Comparison of ENCODE assay signal across 17 cellular contexts in the genomic region with DNA sequence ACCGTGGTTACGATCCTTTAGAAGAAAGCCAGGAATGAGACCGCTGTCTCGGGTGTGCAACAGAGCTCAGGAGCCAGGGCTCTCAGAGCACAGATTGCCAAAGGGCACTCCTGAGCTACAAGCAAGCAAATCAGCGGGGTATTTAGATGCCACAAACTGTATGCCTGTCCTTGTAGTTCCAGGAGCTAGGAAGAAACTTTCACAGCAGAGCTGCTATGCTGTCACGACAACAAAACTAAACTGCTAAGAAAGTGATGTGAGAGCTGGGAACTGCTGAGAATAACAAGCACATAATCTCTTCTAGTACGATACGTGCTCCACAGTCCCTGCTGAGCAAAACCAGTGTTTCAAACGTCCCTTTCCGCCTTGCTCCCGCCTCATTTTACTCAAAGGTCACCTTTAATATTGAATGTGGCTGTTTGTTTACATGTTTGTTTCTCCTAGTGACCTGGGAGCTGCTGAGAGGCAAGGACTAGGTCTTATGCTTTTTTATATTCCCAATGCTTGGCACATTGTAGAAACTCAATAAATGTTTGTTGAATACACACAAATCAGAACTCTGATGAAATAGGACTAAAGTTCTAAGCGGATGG. TPM values are rescaled to one million over a fixed set of nuclear protein-coding genes. Genes with fewer than 3 reads are reported as not detected.
A peak's percentile ranks its signal among the peaks of the same experiment; 100 is the strongest.
DNase-seq lines count a peak whose midpoint lies in the region; ATAC-seq, FAIRE-seq and TF ChIP-seq lines count a peak whose summit lies in the region.
"Had no signal": no experiment of that assay in that cellular context is flagged by ENCODE, and none has a peak within 500 bp of the region (broad histone marks: within the 10 kb centered on the region; RNA-seq: fewer than 3 reads in every experiment).

No MANE protein-coding gene starts in this region.

- TF ChIP-seq POLR2A in A549 (IDR thresholded peaks at IDR 0.05; ENCODE audit: low read length): no peak
- no peak for TF ChIP-seq POLR2A in gastroesophageal sphincter (IDR thresholded peaks at IDR 0.05)

- no peak overlapping the region for H3K27ac Mint-ChIP-seq in WTC11
- no peak overlapping the region for H3K27ac Mint-ChIP-seq in activated CD8-positive, alpha-beta memory T cell treated with anti-CD3 and anti-CD28 coated beads, Interleukin-2, amount 10 ng/mL, durations not matched to agents 7 days and 5 days
- H3K27ac Mint-ChIP-seq: immature natural killer cell; natural killer cell treated with Interleukin-12 subunit alpha and Interleukin-12 subunit beta and Interleukin-15 and Interleukin-18, amount 100 ng/mL, for 72 hours had no signal

- peaks cover 7% of the 10 kb centered on the region for H3K79me2 ChIP-seq in parathyroid adenoma

- H3K9ac ChIP-seq in parathyroid adenoma: no peak overlapping the region

- CTCF ChIA-PET in A549 (lab: Yijun Ruan, JAX) (interaction anchor here (0.8 to 3.6 kb wide), 3 partner anchors 12 to 570 kb away, joined by 3 to 17 read pairs (median 3); no protein-coding TSS in a partner anchor), WTC11 (lab: Charles Lee) (interaction anchor here (1.0 kb wide), 1 partner anchor 11 kb away, joined by 5 read pairs; no protein-coding TSS in a partner anchor)
- CTCF ChIA-PET in activated CD8-positive, alpha-beta memory T cell treated with anti-CD3 and anti-CD28 coated beads, Interleukin-2, amount 10 ng/mL, durations not matched to agents 7 days and 5 days (lab: Charles Lee): no interaction called here

- WGBS in A549 (ENCODE audit: missing lambda C conversion rate): 28% methylated on average over 12 of the region's 12 CpGs
- WGBS in gastroesophageal sphincter (ENCODE audit: low coverage in 1 of 2), 2 donors: 29 to 33% methylated on average over 10 to 12 of the region's 12 CpGs

- H3K4me1 Mint-ChIP-seq in WTC11: peaks cover 9% of the 10 kb centered on the region; the same call in 1 of the 2 replicates
- H3K4me1 Mint-ChIP-seq in activated CD8-positive, alpha-beta memory T cell treated with anti-CD3 and anti-CD28 coated beads, Interleukin-2, amount 10 ng/mL, durations not matched to agents 7 days and 5 days: no peaks in the 10 kb centered on the region

- DNase-seq in A549 (ENCODE audit: low read depth in 1 of 2, low spot score in 1 of 2): peak in 1 of 2 experiments; percentile 14
- no peak for DNase-seq in WTC11 (ENCODE audit: low spot score)
- DNase-seq in kidney tubule cell (ENCODE audit: low spot score): no peak
- DNase-seq in DMS79 (lab: John Stamatoyannopoulos, UW): no peak
- no peak for DNase-seq in activated CD8-positive, alpha-beta memory T cell treated with anti-CD3 and anti-CD28 coated beads, Interleukin-2, amount 10 ng/mL, durations not matched to agents 7 days and 5 days
- DNase-seq in mucosa of gallbladder (ENCODE audit: low spot score): no peak
- DNase-seq: activated naive CD4-positive, alpha-beta T cell treated with Interleukin-2 at 50 U/mL for 16 hours; cerebellar nuclear complex; foreskin keratinocyte; immature natural killer cell; NCI-H2081; NCI-H748 treated with DMSO at 0.1 percent for 48 hours; SHP77 had no signal

- H3K27me3 ChIP-seq in gastroesophageal sphincter (no peaks in the 10 kb centered on the region), parathyroid adenoma (ENCODE audit: control insufficient read depth, insufficient read depth, low read length) (no peaks in the 10 kb centered on the region)
- H3K27me3 ChIP-seq: foreskin keratinocyte, tibial nerve had no signal

- peak overlapping the region; percentile 79 for H3K4me2 ChIP-seq in A549
- H3K4me2 ChIP-seq in parathyroid adenoma (ENCODE audit: low read length): peak overlapping the region; percentile 44

- no peak for FAIRE-seq in A549 (lab: Jason Lieb, UNC)

- peak overlapping the region; percentile 41 to 73 for H3K27ac ChIP-seq in A549
- H3K27ac ChIP-seq in gastroesophageal sphincter: peak overlapping the region in 3 of 4 donors; percentile 57 to 69 (median 59)
- peak overlapping the region; percentile 98 for H3K27ac ChIP-seq in parathyroid adenoma
- H3K27ac ChIP-seq: foreskin keratinocyte had no signal

- POLR2A ChIA-PET in A549 (lab: Yijun Ruan, JAX): no interaction called here
- POLR2A ChIA-PET in WTC11 (lab: Charles Lee): no interaction called here

- ATAC-seq in A549: peak; percentile 86
- peak; percentile 64 for ATAC-seq in WTC11
- ATAC-seq in gastroesophageal sphincter: no peak
- no peak for ATAC-seq in activated CD8-positive, alpha-beta memory T cell treated with anti-CD3 and anti-CD28 coated beads, Interleukin-2, amount 10 ng/mL, durations not matched to agents 7 days and 5 days
- ATAC-seq: foreskin keratinocyte; natural killer cell treated with Interleukin-12 subunit alpha and Interleukin-12 subunit beta and Interleukin-15 and Interleukin-18, amount 100 ng/mL, for 72 hours had no signal

- H3K9me3 Mint-ChIP-seq in WTC11: no peaks in the 10 kb centered on the region
- H3K9me3 Mint-ChIP-seq in activated CD8-positive, alpha-beta memory T cell treated with anti-CD3 and anti-CD28 coated beads, Interleukin-2, amount 10 ng/mL, durations not matched to agents 7 days and 5 days (ENCODE audit: low read depth): no peaks in the 10 kb centered on the region
- H3K9me3 Mint-ChIP-seq: immature natural killer cell; natural killer cell treated with Interleukin-12 subunit alpha and Interleukin-12 subunit beta and Interleukin-15 and Interleukin-18, amount 100 ng/mL, for 72 hours had no signal

- H3K36me3 ChIP-seq in gastroesophageal sphincter: no peaks in the 10 kb centered on the region
- no peaks in the 10 kb centered on the region for H3K36me3 ChIP-seq in parathyroid adenoma (ENCODE audit: control insufficient read depth, insufficient read depth, low read length)
- H3K36me3 ChIP-seq: tibial nerve had no signal

- H3K36me3 Mint-ChIP-seq in WTC11: no peaks in the 10 kb centered on the region
- H3K36me3 Mint-ChIP-seq in activated CD8-positive, alpha-beta memory T cell treated with anti-CD3 and anti-CD28 coated beads, Interleukin-2, amount 10 ng/mL, durations not matched to agents 7 days and 5 days: no peaks in the 10 kb centered on the region
- H3K36me3 Mint-ChIP-seq: natural killer cell treated with Interleukin-12 subunit alpha and Interleukin-12 subunit beta and Interleukin-15 and Interleukin-18, amount 100 ng/mL, for 72 hours had no signal

- H2AFZ ChIP-seq in parathyroid adenoma: peak overlapping the region; percentile 71

- TF ChIP-seq RAD21 in A549 (conservative IDR thresholded peaks at IDR 0.05 in 1 of 2, IDR thresholded peaks at IDR 0.05 in 1 of 2): no peak

- no peaks in the 10 kb centered on the region for H3K9me3 ChIP-seq in A549
- no peaks in the 10 kb centered on the region for H3K9me3 ChIP-seq in gastroesophageal sphincter
- H3K9me3 ChIP-seq in parathyroid adenoma (ENCODE audit: control insufficient read depth, low read length): no peaks in the 10 kb centered on the region
- H3K9me3 ChIP-seq: tibial nerve had no signal

- TF ChIP-seq EP300 in A549 (IDR thresholded peaks at IDR 0.05): no peak
- TF ChIP-seq EP300 in gastroesophageal sphincter (IDR thresholded peaks at IDR 0.05): no peak

- H3K4me3 ChIP-seq in A549 (peak overlapping the region; percentile 22), gastroesophageal sphincter (peak overlapping the region in 1 of 2 donors; percentile 29), parathyroid adenoma (ENCODE audit: low read depth, low read length) (peak overlapping the region; percentile 23)

- H3K4me3 Mint-ChIP-seq in WTC11: no peak overlapping the region
- H3K4me3 Mint-ChIP-seq in activated CD8-positive, alpha-beta memory T cell treated with anti-CD3 and anti-CD28 coated beads, Interleukin-2, amount 10 ng/mL, durations not matched to agents 7 days and 5 days: no peak overlapping the region
- H3K4me3 Mint-ChIP-seq: immature natural killer cell; natural killer cell treated with Interleukin-12 subunit alpha and Interleukin-12 subunit beta and Interleukin-15 and Interleukin-18, amount 100 ng/mL, for 72 hours had no signal

- H3K27me3 Mint-ChIP-seq in WTC11 (ENCODE audit: low read depth): no peaks in the 10 kb centered on the region
- H3K27me3 Mint-ChIP-seq in activated CD8-positive, alpha-beta memory T cell treated with anti-CD3 and anti-CD28 coated beads, Interleukin-2, amount 10 ng/mL, durations not matched to agents 7 days and 5 days: no peaks in the 10 kb centered on the region

- H3K4me1 ChIP-seq in A549 (peaks cover 16% of the 10 kb centered on the region), gastroesophageal sphincter (peaks cover 0 to 17% (median 0%) of the 10 kb centered on the region in 3 donors), parathyroid adenoma (peaks cover 12% of the 10 kb centered on the region)
- H3K4me1 ChIP-seq: foreskin keratinocyte had no signal

- no peak for TF ChIP-seq CTCF in A549 (IDR thresholded peaks at IDR 0.05)
- TF ChIP-seq CTCF in WTC11 (IDR thresholded peaks at IDR 0.05): no peak
- no peak for TF ChIP-seq CTCF in gastroesophageal sphincter (IDR thresholded peaks at IDR 0.05)
- no peak for TF ChIP-seq CTCF in parathyroid adenoma (IDR thresholded peaks at IDR 0.05)

TF ChIP-seq in A549, 52 proteins besides CTCF, POLR2A, EP300 and RAD21 (continues in another document):
- TF ChIP-seq GATA3 (IDR thresholded peaks at IDR 0.05; ENCODE audit: borderline replicate concordance) (no peak), CEBPB (IDR thresholded peaks at IDR 0.05) (no peak)

TF ChIP-seq in WTC11, 78 proteins besides CTCF, POLR2A, EP300 and RAD21 (continues in another document):
- TF ChIP-seq, protein P1, sequence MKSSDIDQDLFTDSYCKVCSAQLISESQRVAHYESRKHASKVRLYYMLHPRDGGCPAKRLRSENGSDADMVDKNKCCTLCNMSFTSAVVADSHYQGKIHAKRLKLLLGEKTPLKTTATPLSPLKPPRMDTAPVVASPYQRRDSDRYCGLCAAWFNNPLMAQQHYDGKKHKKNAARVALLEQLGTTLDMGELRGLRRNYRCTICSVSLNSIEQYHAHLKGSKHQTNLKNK (CRISPR knock-in tag; IDR thresholded peaks at IDR 0.05): no peak
- TF ChIP-seq ZBTB21 (CRISPR knock-in tag; IDR thresholded peaks at IDR 0.05; ENCODE audit: borderline replicate concordance) (no peak), CREB1 (CRISPR knock-in tag; IDR thresholded peaks at IDR 0.05) (no peak), NR1H2 (CRISPR knock-in tag; IDR thresholded peaks at IDR 0.05) (no peak), NFE2L1 (CRISPR knock-in tag; IDR thresholded peaks at IDR 0.05) (no peak), RELA (CRISPR knock-in tag; IDR thresholded peaks at IDR 0.05; ENCODE audit: borderline replicate concordance) (no peak), PRRX2 (CRISPR knock-in tag; IDR thresholded peaks at IDR 0.05) (no peak), ZNF263 (CRISPR knock-in tag; IDR thresholded peaks at IDR 0.05; ENCODE audit: low read depth) (no peak)

RNA-seq across cellular contexts. Expression of gene GREM2, which starts 14.7 kb away (rescaled TPM):
- polyA plus RNA-seq in A549 (2011; rRNA removed) (0.13 and 0.15 TPM in 2 replicates), A549 (2017; fragmentation: RNase III; extraction: RNeasy Plus Mini Kit Qiagen cat#74134 plus additional on column Dnase treatment) (0.31 to 0.59 TPM (median 0.37 TPM) in 3 replicates)
- polyA plus RNA-seq in A549 (2012; cell fraction: cytosol; rRNA removed): 0.09 and 0.12 TPM in 2 replicates
- polyA plus RNA-seq in A549 (2012; cell fraction: nucleus; rRNA removed): 0.11 TPM in 2 replicates
- 0.04 and 0.10 TPM in 2 replicates for polyA minus RNA-seq in A549 (2011; rRNA and poly(A)+ RNA removed)
- total RNA-seq in WTC11 (2021) (0.07 to 0.17 TPM (median 0.11 TPM) in 3 replicates), gastroesophageal sphincter (1 to 10 TPM; 1.8 to 8.9 (median 3.3) TPM), mucosa of gallbladder (52.2 TPM)
- total RNA-seq in activated CD8-positive, alpha-beta memory T cell treated with anti-CD3 and anti-CD28 coated beads, Interleukin-2, amount 10 ng/mL, durations not matched to agents 7 days and 5 days: under 1 TPM in 1 of 2 experiments, not detected in 1; 0.05 TPM
- total RNA-seq: foreskin keratinocyte had no signal
- polyA plus RNA-seq: foreskin keratinocyte had no signal

Comparison
In these comparisons a context has a peak if more than half of its experiments do, and no peak if none do; other contexts are left out.
1. ATAC-seq: peak in A549 (2 of 2) and WTC11 (single experiment); none in gastroesophageal sphincter (single experiment) and activated CD8-positive, alpha-beta memory T cell treated with anti-CD3 and anti-CD28 coated beads, Interleukin-2, amount 10 ng/mL, durations not matched to agents 7 days and 5 days (single experiment).
2. Peak in every context shown above with its lines, with median percentiles within 50 percentile points of each other: H3K27ac ChIP-seq.